ENCODE assay signal across 8 cellular contexts in genomic region chr17:30831257-30831656, GRCh38. TPM values are rescaled to one million over a fixed set of nuclear protein-coding genes. Genes with fewer than 3 reads are reported as not detected.
A peak's percentile ranks its signal among the peaks of the same experiment; 100 is the strongest.
DNase-seq lines count a peak whose midpoint lies in the region; ATAC-seq and TF ChIP-seq lines count a peak whose summit lies in the region.

No MANE protein-coding gene starts in this region.

- no peaks in the 10 kb centered on the region for H3K9me3 Mint-ChIP-seq in CD8-positive, alpha-beta T cell
- H3K9me3 Mint-ChIP-seq in activated naive CD4-positive, alpha-beta T cell treated with anti-CD3 and anti-CD28 coated beads, Interleukin-2, amount 50 U/mL, for 24 hours = no peaks in the 10 kb centered on the region

- CTCF ChIA-PET in CD8-positive, alpha-beta T cell (lab: Charles Lee) = interaction anchor here (0.6 to 1.4 kb wide), 4 partner anchors 21 to 492 kb away, joined by 3 to 6 read pairs (median 3); no protein-coding TSS in a partner anchor

- no peaks in the 10 kb centered on the region for H3K9me3 ChIP-seq in CD8-positive, alpha-beta T cell (ENCODE audit: low read length)
- no peaks in the 10 kb centered on the region for H3K9me3 ChIP-seq in spleen

- H3K4me1 Mint-ChIP-seq in CD8-positive, alpha-beta T cell (ENCODE audit: low read depth) = peaks cover 24% of the 10 kb centered on the region
- peaks cover 32% of the 10 kb centered on the region for H3K4me1 Mint-ChIP-seq in activated naive CD4-positive, alpha-beta T cell treated with anti-CD3 and anti-CD28 coated beads, Interleukin-2, amount 50 U/mL, for 24 hours

- H3K36me3 ChIP-seq in CD8-positive, alpha-beta T cell (ENCODE audit: insufficient read depth, low read length) = no peaks in the 10 kb centered on the region
- no peaks in the 10 kb centered on the region for H3K36me3 ChIP-seq in spleen

- no peaks in the 10 kb centered on the region for H3K27me3 ChIP-seq in CD8-positive, alpha-beta T cell (ENCODE audit: insufficient read depth, low read length)
- H3K27me3 ChIP-seq in HL-60 (ENCODE audit: insufficient read depth, poor library complexity, severe bottlenecking) (no peaks in the 10 kb centered on the region), spleen (replicated peaks in 1 of 7) (no peaks in the 10 kb centered on the region)

- peak overlapping the region; percentile 89 for H3K27ac Mint-ChIP-seq in CD8-positive, alpha-beta T cell
- peak overlapping the region; percentile 91 for H3K27ac Mint-ChIP-seq in activated naive CD4-positive, alpha-beta T cell treated with anti-CD3 and anti-CD28 coated beads, Interleukin-2, amount 50 U/mL, for 24 hours

- 23 to 29% (median 25%) methylated on average over 13 of the region's 13 CpGs for WGBS in spleen, 5 donors

- H3K4me3 ChIP-seq in CD8-positive, alpha-beta T cell (ENCODE audit: low read depth, low read length) = peak overlapping the region; percentile 95
- H3K4me3 ChIP-seq in HL-60 (replicated peaks; ENCODE audit: insufficient read depth, low read length) (peak overlapping the region; percentile 79), iPS-11a (ENCODE audit: low read depth, low read length) (peak overlapping the region; percentile 87), spleen (peak overlapping the region; percentile 58 to 93 (median 78))

- no peaks in the 10 kb centered on the region for H3K27me3 Mint-ChIP-seq in CD8-positive, alpha-beta T cell (ENCODE audit: low read depth)
- H3K27me3 Mint-ChIP-seq in activated naive CD4-positive, alpha-beta T cell treated with anti-CD3 and anti-CD28 coated beads, Interleukin-2, amount 50 U/mL, for 24 hours = no peaks in the 10 kb centered on the region

- H3K36me3 Mint-ChIP-seq in CD8-positive, alpha-beta T cell = peaks cover 11% of the 10 kb centered on the region
- H3K36me3 Mint-ChIP-seq in activated naive CD4-positive, alpha-beta T cell treated with anti-CD3 and anti-CD28 coated beads, Interleukin-2, amount 50 U/mL, for 24 hours = no peaks in the 10 kb centered on the region

- peak overlapping the region; percentile 97 for H3K4me3 Mint-ChIP-seq in CD8-positive, alpha-beta T cell
- peak overlapping the region; percentile 98 for H3K4me3 Mint-ChIP-seq in activated naive CD4-positive, alpha-beta T cell treated with anti-CD3 and anti-CD28 coated beads, Interleukin-2, amount 50 U/mL, for 24 hours

- TF ChIP-seq POLR2A in spleen (IDR thresholded peaks at IDR 0.05) = no peak

- intact Hi-C loops in CD8-positive, alpha-beta T cell (cut with DNase I, micrococcal nuclease) = loop anchor here (1.0 to 5.0 kb wide), 3 partner anchors 76 to 354 kb away; partner anchors contain the start of genes GOSR1 (in 2 of the 2) and TEFM (in 1 of the 2)
- intact Hi-C loops in spleen (cut with DNase I; ENCODE audit: low total_unique reads) = no loop called here

- peak; percentile 27 for ATAC-seq in CD8-positive, alpha-beta T cell
- no peak for ATAC-seq in GM21737 (IDR thresholded peaks at IDR 0.05; ENCODE audit: unreplicated experiment)

- H3K27ac ChIP-seq in CD8-positive, alpha-beta T cell (ENCODE audit: low read depth, low read length) = peak overlapping the region; percentile 41
- peak overlapping the region; percentile 93 for H3K27ac ChIP-seq in HL-60 (replicated peaks)
- peak overlapping the region in 7 of 8 donors; percentile 15 to 81 (median 73) for H3K27ac ChIP-seq in spleen

- H3K4me1 ChIP-seq in CD8-positive, alpha-beta T cell (ENCODE audit: insufficient read depth, low read length) = peaks cover 19% of the 10 kb centered on the region
- peaks cover 8 to 32% (median 21%) of the 10 kb centered on the region in 6 donors for H3K4me1 ChIP-seq in spleen

- no peak for TF ChIP-seq CTCF in CD8-positive, alpha-beta T cell (IDR thresholded peaks at IDR 0.05)
- no peak for TF ChIP-seq CTCF in HL-60 (IDR thresholded peaks at IDR 0.05; ENCODE audit: insufficient read depth, low read length)
- no peak for TF ChIP-seq CTCF in spleen (IDR thresholded peaks at IDR 0.05 in 8 of 11, conservative IDR thresholded peaks at IDR 0.05 in 3 of 11)

- POLR2A ChIA-PET in CD8-positive, alpha-beta T cell (lab: Charles Lee) = interaction anchor here (0.6 to 2.1 kb wide), 3 partner anchors 9 to 1333 kb away, joined by 3 to 7 read pairs (median 6); no protein-coding TSS in a partner anchor

- no peak for DNase-seq in CD8-positive, alpha-beta T cell
- DNase-seq in HL-60 (ENCODE audit: low read depth in 1 of 2, low spot score in 1 of 2) (no peak), spleen (no peak), inferior parietal cortex (ENCODE audit: extremely low spot score) (no peak), putamen (ENCODE audit: low spot score) (no peak)

RNA-seq across cellular contexts. Expression of gene ATAD5, which starts 0.5 kb away (rescaled TPM):
- 1 to 10 TPM; 3.6 to 3.8 TPM for total RNA-seq in CD8-positive, alpha-beta T cell
- total RNA-seq in spleen = 1 to 10 TPM; 3.5 to 7.4 (median 4.5) TPM
- polyA plus RNA-seq in spleen = under 1 TPM; 0.61 to 0.80 (median 0.67) TPM

RNA-seq across cellular contexts. Expression of gene CRLF3, which starts 6.8 kb away (rescaled TPM):
- total RNA-seq in CD8-positive, alpha-beta T cell = 10 to 100 TPM; 60.5 to 60.7 TPM
- total RNA-seq in spleen = 10 to 100 TPM; 44.3 to 51.9 (median 49.0) TPM
- 10 to 100 TPM; 21.0 to 28.2 (median 24.4) TPM for polyA plus RNA-seq in spleen

Comparison
In these comparisons a context has a peak if more than half of its experiments do, and no peak if none do; other contexts are left out.
1. H3K27ac ChIP-seq: peak in every context shown above with its lines; median percentile 93 in HL-60; 73 in spleen; 41 in CD8-positive, alpha-beta T cell.